Comparison of ENCODE assay signal across 15 cellular contexts in the genomic region with DNA sequence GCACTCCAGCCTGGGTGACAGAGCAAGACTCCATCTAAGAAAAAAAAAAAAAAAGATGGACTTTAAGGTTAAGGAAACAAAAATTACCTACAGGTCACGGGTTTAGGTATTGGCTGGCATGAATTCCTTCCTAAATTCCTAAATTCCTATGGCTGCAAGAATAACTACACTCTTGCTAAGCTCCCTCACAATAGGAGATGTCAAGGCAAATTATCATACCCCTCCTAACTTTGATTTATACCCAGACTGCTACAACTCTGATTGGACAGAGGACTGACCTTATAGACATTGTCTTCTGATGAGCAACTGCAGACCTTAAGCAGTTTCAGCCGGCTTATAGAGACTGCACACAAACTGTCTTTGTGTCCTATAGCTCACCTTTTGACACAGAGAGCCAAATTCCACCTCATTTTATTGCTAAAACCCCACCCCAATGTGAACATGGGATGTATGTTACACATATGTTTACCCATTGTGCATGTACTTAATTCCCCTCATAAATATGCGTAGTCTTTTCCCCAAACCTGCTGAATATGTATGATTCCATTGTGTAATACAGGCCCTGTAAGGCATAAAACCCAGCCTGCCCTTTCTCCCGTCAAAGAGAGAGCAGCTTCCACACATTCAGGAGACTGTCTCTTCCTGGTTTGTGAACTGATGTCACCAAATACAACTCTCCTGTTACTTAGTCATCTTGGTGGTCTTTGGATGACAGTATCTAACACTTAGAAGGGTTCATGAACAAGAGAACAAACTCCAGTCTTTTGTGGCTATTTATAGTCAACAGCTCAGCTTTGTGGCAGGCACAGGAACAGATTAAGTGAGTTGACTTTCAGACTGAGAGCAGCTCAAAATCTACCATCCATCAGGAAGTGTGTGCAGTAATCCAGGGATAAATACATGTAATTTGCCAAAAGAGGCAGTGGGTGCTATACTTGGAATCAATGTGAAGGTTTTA. TPM values are rescaled to one million over a fixed set of nuclear protein-coding genes. Genes with fewer than 3 reads are reported as not detected.
DNase-seq lines count a peak whose midpoint lies in the region; ATAC-seq lines count a peak whose summit lies in the region.
"Had no signal": no experiment of that assay in that cellular context is flagged by ENCODE, and none has a peak within 500 bp of the region (broad histone marks: within the 10 kb centered on the region; RNA-seq: fewer than 3 reads in every experiment).

No MANE protein-coding gene starts in this region.

- H3K4me3 ChIP-seq in BLaER1 (no peak overlapping the region), mesendoderm (ENCODE audit: low read length) (no peak overlapping the region)

- H3K79me2 ChIP-seq in mesendoderm (ENCODE audit: control insufficient read depth, insufficient read depth, low read length), result no peaks in the 10 kb centered on the region

- H3K9me3 ChIP-seq in BLaER1, result no peaks in the 10 kb centered on the region
- H3K9me3 ChIP-seq: neutrophil had no signal

- no peak overlapping the region for H2BK15ac ChIP-seq in mesendoderm (replicated peaks; ENCODE audit: low read depth)

- H2BK5ac ChIP-seq in mesendoderm (ENCODE audit: low read length), result no peak overlapping the region

- H2BK120ac ChIP-seq in mesendoderm (ENCODE audit: low read depth, low read length), result no peak overlapping the region

- H3K79me1 ChIP-seq in mesendoderm (ENCODE audit: low read length), result no peaks in the 10 kb centered on the region

- H4K8ac ChIP-seq in mesendoderm (ENCODE audit: low read depth, low read length), result no peak overlapping the region

- no peak overlapping the region for H2AK5ac ChIP-seq in mesendoderm (ENCODE audit: low read length)

- H3K27ac ChIP-seq in BLaER1, result no peak overlapping the region
- H3K27ac ChIP-seq in mesendoderm (ENCODE audit: low read depth, low read length), result no peak overlapping the region
- H3K27ac ChIP-seq: brain microvascular endothelial cell, neutrophil had no signal

- H3K4ac ChIP-seq in mesendoderm (ENCODE audit: low read depth, low read length), result no peak overlapping the region

- intact Hi-C loops in head of caudate nucleus (cut with DNase I), result no loop called here

- DNase-seq in MV-4-11 (lab: John Stamatoyannopoulos, UW) (peak; percentile 48), myocyte (ENCODE audit: low read depth) (peak; percentile 78), head of caudate nucleus (no peak), mesendoderm (no peak), NCI-H69 (lab: John Stamatoyannopoulos, UW) (no peak)
- DNase-seq: brain microvascular endothelial cell; GDM1; immature natural killer cell; NCI-H1092; NCI-H510A treated with DMSO at 0.1 percent for 48 hours; stimulated activated CD4-positive, alpha-beta T cell treated with anti-CD3 and anti-CD28 coated beads, Interleukin-4, amount 100 ng/mL, for 1 hour had no signal

- H3K18ac ChIP-seq in mesendoderm (ENCODE audit: low read length), result no peak overlapping the region

- H3K9ac ChIP-seq in BLaER1 (no peak overlapping the region), mesendoderm (ENCODE audit: low read length) (no peak overlapping the region)

- H3K23ac ChIP-seq in mesendoderm (ENCODE audit: low read length), result no peak overlapping the region

- H3K36me3 ChIP-seq in BLaER1, result no peaks in the 10 kb centered on the region
- no peaks in the 10 kb centered on the region for H3K36me3 ChIP-seq in mesendoderm (ENCODE audit: control insufficient read depth, insufficient read depth, low read length)
- H3K36me3 ChIP-seq: brain microvascular endothelial cell, neutrophil had no signal

- ATAC-seq in esophagus mucosa (peak; percentile 61), HG02642 (IDR thresholded peaks at IDR 0.05; ENCODE audit: poor library complexity, unreplicated experiment) (no peak)

- H3K27me3 ChIP-seq in BLaER1 (no peaks in the 10 kb centered on the region), mesendoderm (ENCODE audit: insufficient read depth, low read length, poor library complexity) (no peaks in the 10 kb centered on the region)
- H3K27me3 ChIP-seq: brain microvascular endothelial cell, neutrophil had no signal

- no peak overlapping the region for H3K56ac ChIP-seq in mesendoderm (ENCODE audit: low read length)

- H4K20me1 ChIP-seq in BLaER1, result no peaks in the 10 kb centered on the region

- WGBS in mesendoderm (ENCODE audit: extremely low coverage, insufficient coverage, low lambda C conversion rate), result no CpG with 5 or more reads among the region's 4 CpGs

- H3K4me2 ChIP-seq in BLaER1 (0 out of 2 replicates have a peak overlapping the region, but pooled peaks have one; percentile 8), mesendoderm (ENCODE audit: low read length) (no peak overlapping the region)

- H3K4me1 ChIP-seq in BLaER1 (peaks cover 12% of the 10 kb centered on the region), mesendoderm (ENCODE audit: control insufficient read depth, low read depth, low read length) (no peaks in the 10 kb centered on the region)

- no peak overlapping the region for H4K5ac ChIP-seq in mesendoderm (ENCODE audit: low read length)

RNA-seq across cellular contexts. Expression of a gene that starts 24.8 kb away (rescaled TPM):
- total RNA-seq in esophagus mucosa (0.72 TPM), myocyte (3.9 and 4.3 TPM in 2 replicates)
- polyA plus RNA-seq in myocyte (2012), result 3.5 TPM
- polyA plus RNA-seq in mesendoderm (2013, experiment 1 of 2), result 1.4 TPM
- polyA plus RNA-seq in mesendoderm (2013, experiment 2 of 2), result 1.5 TPM
- polyA plus RNA-seq: immature natural killer cell had no signal

RNA-seq across cellular contexts. Expression of a gene that starts 32.7 kb away (rescaled TPM):
- total RNA-seq in esophagus mucosa, result 49.5 TPM
- total RNA-seq in myocyte, result 24.8 and 30.7 TPM in 2 replicates
- 10.5 TPM for polyA plus RNA-seq in myocyte (2012)
- 13.0 TPM for polyA plus RNA-seq in mesendoderm (2013, experiment 1 of 2)
- polyA plus RNA-seq in mesendoderm (2013, experiment 2 of 2), result 12.7 TPM

Comparison
In these comparisons a context has a peak if more than half of its experiments do, and no peak if none do; other contexts are left out.
1. DNase-seq: peak in MV-4-11 (single experiment) and myocyte (single experiment); none in head of caudate nucleus (0 of 42), mesendoderm (single experiment) and NCI-H69 (single experiment).